Comparison of ENCODE assay signal across 10 cellular contexts in the genomic region with DNA sequence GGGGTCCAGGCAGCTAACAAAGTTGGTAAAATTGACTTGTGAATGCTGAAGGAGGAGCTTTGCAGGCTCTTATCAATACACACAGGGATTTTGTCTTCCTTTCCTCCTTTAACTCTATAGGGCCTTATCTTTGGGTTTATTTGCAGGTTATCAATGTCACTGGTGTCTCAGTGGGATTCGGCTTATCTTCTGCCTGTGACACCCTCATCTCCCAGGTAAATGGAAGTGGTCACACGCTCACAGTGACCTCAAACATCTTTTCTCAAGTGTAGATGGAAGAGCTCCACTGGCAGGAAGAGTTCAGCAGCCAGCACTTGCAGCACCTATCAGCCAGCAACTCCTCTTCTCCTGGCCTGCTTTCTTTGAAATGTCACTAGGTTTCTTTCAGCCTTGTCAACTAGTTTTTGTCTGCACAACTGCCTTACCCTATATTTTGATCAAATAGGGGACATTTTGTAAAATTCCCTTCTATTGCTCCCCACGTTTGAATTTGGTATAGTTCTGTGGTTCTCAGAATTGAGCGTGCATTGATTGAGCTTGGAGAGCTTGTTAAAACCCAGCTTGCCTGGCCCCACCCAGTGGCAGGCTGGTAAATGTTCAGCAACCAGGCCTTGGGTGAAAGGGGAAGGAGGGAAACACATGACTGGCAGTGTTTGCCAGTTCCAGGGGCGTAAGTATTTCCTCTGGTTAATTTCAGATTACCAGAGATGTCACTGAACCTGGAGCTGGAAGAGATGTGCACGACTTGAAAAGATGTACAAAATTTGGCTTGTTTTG. TPM values are rescaled to one million over a fixed set of nuclear protein-coding genes. Genes with fewer than 3 reads are reported as not detected.
DNase-seq lines count a peak whose midpoint lies in the region; ATAC-seq and TF ChIP-seq lines count a peak whose summit lies in the region.
"Had no signal": no experiment of that assay in that cellular context is flagged by ENCODE, and none has a peak within 500 bp of the region (broad histone marks: within the 10 kb centered on the region; RNA-seq: fewer than 3 reads in every experiment).

No MANE protein-coding gene starts in this region.

- H3K36me3 ChIP-seq in lower lobe of right lung (no peaks in the 10 kb centered on the region), MG63 (no peaks in the 10 kb centered on the region)
- H3K36me3 ChIP-seq: BLaER1 treated with 17β-estradiol and CSF1 and Interleukin-3, amounts not matched to agents 10 nM and 100 nM had no signal

- intact Hi-C loops in lower lobe of right lung (cut with DNase I) = no loop called here

- no peak overlapping the region for H3K4me3 ChIP-seq in astrocyte of the cerebellum (ENCODE audit: low read depth, low read length)
- no peak overlapping the region for H3K4me3 ChIP-seq in lower lobe of right lung
- no peak overlapping the region for H3K4me3 ChIP-seq in MG63
- H3K4me3 ChIP-seq: BLaER1 treated with 17β-estradiol and CSF1 and Interleukin-3, amounts not matched to agents 10 nM and 100 nM had no signal

- no peaks in the 10 kb centered on the region for H3K36me3 Mint-ChIP-seq in activated naive CD4-positive, alpha-beta T cell treated with anti-CD3 and anti-CD28 coated beads, Interleukin-2, amount 10 ng/mL, durations not matched to agents 7 days and 5 days

- peak; percentile 77 for ATAC-seq in lower lobe of right lung
- ATAC-seq in GM19035 (IDR thresholded peaks at IDR 0.05; ENCODE audit: unreplicated experiment) = no peak
- ATAC-seq in HG03097 (IDR thresholded peaks at IDR 0.05; ENCODE audit: low FRiP score, unreplicated experiment) = no peak

- no peaks in the 10 kb centered on the region for H3K4me1 Mint-ChIP-seq in activated naive CD4-positive, alpha-beta T cell treated with anti-CD3 and anti-CD28 coated beads, Interleukin-2, amount 10 ng/mL, durations not matched to agents 7 days and 5 days

- no peak overlapping the region for H3K4me3 Mint-ChIP-seq in activated naive CD4-positive, alpha-beta T cell treated with anti-CD3 and anti-CD28 coated beads, Interleukin-2, amount 10 ng/mL, durations not matched to agents 7 days and 5 days

- peaks cover 34% of the 10 kb centered on the region for H3K27me3 Mint-ChIP-seq in activated naive CD4-positive, alpha-beta T cell treated with anti-CD3 and anti-CD28 coated beads, Interleukin-2, amount 10 ng/mL, durations not matched to agents 7 days and 5 days

- H3K27me3 ChIP-seq in lower lobe of right lung (ENCODE audit: low read depth) = no peaks in the 10 kb centered on the region
- H3K27me3 ChIP-seq in MG63 = no peaks in the 10 kb centered on the region
- H3K27me3 ChIP-seq: BLaER1 treated with 17β-estradiol and CSF1 and Interleukin-3, amounts not matched to agents 10 nM and 100 nM had no signal

- CTCF ChIA-PET in activated naive CD4-positive, alpha-beta T cell treated with anti-CD3 and anti-CD28 coated beads, Interleukin-2, amount 10 ng/mL, durations not matched to agents 7 days and 5 days (lab: Charles Lee) = interaction anchor here (1.1 kb wide), 1 partner anchor 96 kb away, joined by 3 read pairs; no protein-coding TSS in a partner anchor

- no peaks in the 10 kb centered on the region for H3K9me3 ChIP-seq in lower lobe of right lung
- no peaks in the 10 kb centered on the region for H3K9me3 ChIP-seq in MG63
- H3K9me3 ChIP-seq: BLaER1 treated with 17β-estradiol and CSF1 and Interleukin-3, amounts not matched to agents 10 nM and 100 nM had no signal

- H3K4me1 ChIP-seq in lower lobe of right lung = peaks cover 15% of the 10 kb centered on the region

- in situ Hi-C loops in astrocyte of the cerebellum (cut with HindIII; ENCODE audit: low sequenced_read_pairs) = no loop called here

- peak; percentile 25 for DNase-seq in activated naive CD4-positive, alpha-beta T cell treated with anti-CD3 and anti-CD28 coated beads, Interleukin-2, amount 10 ng/mL, durations not matched to agents 7 days and 5 days
- DNase-seq in activated naive CD4-positive, alpha-beta T cell treated with anti-CD3 and anti-CD28 coated beads, Interleukin-2, amount 50 U/mL, for 16 hours = no peak
- DNase-seq in astrocyte of the cerebellum (ENCODE audit: low read depth) (no peak), lower lobe of right lung (peak; percentile 64), ureter (ENCODE audit: low spot score) (peak; percentile 59), MG63 (no peak)
- DNase-seq: NCI-H1417 had no signal

- H3K9me3 Mint-ChIP-seq in activated naive CD4-positive, alpha-beta T cell treated with anti-CD3 and anti-CD28 coated beads, Interleukin-2, amount 10 ng/mL, durations not matched to agents 7 days and 5 days = no peaks in the 10 kb centered on the region

- no peak overlapping the region for H3K27ac Mint-ChIP-seq in activated naive CD4-positive, alpha-beta T cell treated with anti-CD3 and anti-CD28 coated beads, Interleukin-2, amount 10 ng/mL, durations not matched to agents 7 days and 5 days

- TF ChIP-seq CTCF in astrocyte of the cerebellum (IDR thresholded peaks at IDR 0.05; ENCODE audit: low read depth, low read length, missing control alignments) = peak; percentile 10
- TF ChIP-seq CTCF in lower lobe of right lung (IDR thresholded peaks at IDR 0.05) = peak; percentile 22

- H3K27ac ChIP-seq in lower lobe of right lung = peak overlapping the region; percentile 14
- H3K27ac ChIP-seq: BLaER1 treated with 17β-estradiol and CSF1 and Interleukin-3, amounts not matched to agents 10 nM and 100 nM had no signal

RNA-seq across cellular contexts. Expression of a gene that starts 12.8 kb away (rescaled TPM):
- total RNA-seq in lower lobe of right lung = 18.6 TPM
- total RNA-seq in ureter = 2.0 TPM
- total RNA-seq in MG63 (2014; rRNA removed; shearing (Covaris generic); ENCODE audit: low replicate concordance) = 8.1 and 12.0 TPM in 2 replicates

Comparison
In these comparisons a context has a peak if more than half of its experiments do, and no peak if none do; other contexts are left out.
1. DNase-seq: peak in activated naive CD4-positive, alpha-beta T cell treated with anti-CD3 and anti-CD28 coated beads, Interleukin-2, amount 10 ng/mL, durations not matched to agents 7 days and 5 days (single experiment), lower lobe of right lung (single experiment) and ureter (single experiment); none in activated naive CD4-positive, alpha-beta T cell treated with anti-CD3 and anti-CD28 coated beads, Interleukin-2, amount 50 U/mL, for 16 hours (single experiment), astrocyte of the cerebellum (single experiment) and MG63 (single experiment).
2. ATAC-seq: peak in lower lobe of right lung (2 of 2); none in GM19035 (single experiment) and HG03097 (single experiment).